8 cellular contexts compared by ENCODE assay signal in the genomic region with DNA sequence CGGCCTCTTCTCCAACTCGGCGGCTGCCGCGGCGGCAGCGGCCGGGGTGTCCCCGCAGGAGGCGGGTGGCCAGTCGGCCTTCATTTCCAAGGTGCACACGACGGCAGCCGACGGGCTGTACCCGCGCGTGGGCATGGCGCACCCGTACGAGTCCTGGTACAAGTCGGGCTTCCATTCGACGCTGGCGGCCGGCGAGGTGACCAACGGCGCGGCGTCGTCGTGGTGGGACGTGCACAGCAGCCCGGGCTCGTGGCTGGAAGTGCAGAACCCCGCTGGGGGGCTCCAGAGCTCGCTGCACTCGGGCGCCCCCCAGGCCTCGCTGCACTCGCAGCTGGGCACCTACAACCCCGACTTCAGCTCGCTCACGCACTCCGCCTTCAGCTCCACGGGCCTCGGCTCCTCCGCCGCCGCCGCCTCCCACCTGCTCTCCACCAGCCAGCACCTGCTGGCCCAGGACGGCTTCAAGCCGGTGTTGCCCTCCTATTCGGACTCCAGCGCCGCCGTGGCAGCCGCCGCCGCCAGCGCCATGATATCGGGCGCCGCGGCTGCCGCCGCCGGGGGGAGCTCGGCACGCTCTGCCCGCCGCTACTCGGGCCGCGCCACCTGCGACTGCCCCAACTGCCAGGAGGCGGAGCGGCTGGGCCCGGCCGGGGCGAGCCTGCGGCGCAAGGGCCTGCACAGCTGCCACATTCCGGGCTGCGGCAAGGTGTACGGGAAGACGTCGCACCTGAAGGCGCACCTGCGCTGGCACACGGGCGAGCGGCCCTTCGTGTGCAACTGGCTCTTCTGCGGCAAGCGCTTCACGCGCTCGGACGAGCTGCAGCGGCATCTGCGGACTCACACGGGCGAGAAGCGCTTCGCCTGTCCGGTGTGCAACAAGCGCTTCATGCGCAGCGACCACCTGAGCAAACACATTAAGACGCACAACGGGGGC. TPM values are rescaled to one million over a fixed set of nuclear protein-coding genes. Genes with fewer than 3 reads are reported as not detected.
DNase-seq lines count a peak whose midpoint lies in the region; ATAC-seq and TF ChIP-seq lines count a peak whose summit lies in the region.

No MANE protein-coding gene starts in this region.

- H3K27ac Mint-ChIP-seq in activated naive CD8-positive, alpha-beta T cell treated with anti-CD3 and anti-CD28 coated beads, Interleukin-2, amount 10 ng/mL, durations not matched to agents 7 days and 5 days, result no peak overlapping the region

- TF ChIP-seq POLR2A in transverse colon (IDR thresholded peaks at IDR 0.05), result no peak

- intact Hi-C loops in transverse colon (cut with DNase I; ENCODE audit: low total_unique reads), result no loop called here

- H3K4me1 ChIP-seq in transverse colon, result peaks cover 19 to 73% (median 52%) of the 10 kb centered on the region in 4 donors

- DNase-seq in GM06990 (ENCODE audit: extremely low read depth, insufficient read length) (peak; percentile 74), NCI-H526 treated with DMSO at 0.1 percent for 48 hours (lab: John Stamatoyannopoulos, UW) (peak; percentile 62), kidney epithelial cell (ENCODE audit: low read depth) (no peak), transverse colon (peak; percentile 64), anterior cingulate cortex (lab: John Stamatoyannopoulos, UW) (no peak)
- DNase-seq in activated naive CD8-positive, alpha-beta T cell treated with anti-CD3 and anti-CD28 coated beads, Interleukin-2, amount 10 ng/mL, durations not matched to agents 7 days and 5 days, result peak; percentile 71

- TF ChIP-seq EP300 in transverse colon (IDR thresholded peaks at IDR 0.05; ENCODE audit: low read depth), result no peak

- peak overlapping the region; percentile 53 for H3K4me3 Mint-ChIP-seq in activated naive CD8-positive, alpha-beta T cell treated with anti-CD3 and anti-CD28 coated beads, Interleukin-2, amount 10 ng/mL, durations not matched to agents 7 days and 5 days

- no peaks in the 10 kb centered on the region for H3K9me3 ChIP-seq in transverse colon

- WGBS in transverse colon (ENCODE audit: low coverage in 1 of 2), 2 donors, result 5% methylated on average over 35 of the region's 113 CpGs; no CpG with 5 or more reads in 1 of the 2 donors

- peaks cover 72% of the 10 kb centered on the region for H3K27me3 Mint-ChIP-seq in activated naive CD8-positive, alpha-beta T cell treated with anti-CD3 and anti-CD28 coated beads, Interleukin-2, amount 10 ng/mL, durations not matched to agents 7 days and 5 days

- no peak overlapping the region for H3K27ac ChIP-seq in transverse colon

- no peaks in the 10 kb centered on the region for H3K9me3 Mint-ChIP-seq in activated naive CD8-positive, alpha-beta T cell treated with anti-CD3 and anti-CD28 coated beads, Interleukin-2, amount 10 ng/mL, durations not matched to agents 7 days and 5 days

- H3K36me3 ChIP-seq in GM06990 (ENCODE audit: control insufficient read depth, insufficient read depth, low read length) (no peaks in the 10 kb centered on the region), kidney epithelial cell (ENCODE audit: control insufficient read depth, insufficient read depth, low read length) (no peaks in the 10 kb centered on the region), transverse colon (no peaks in the 10 kb centered on the region)

- peaks cover 38% of the 10 kb centered on the region for H3K4me1 Mint-ChIP-seq in activated naive CD8-positive, alpha-beta T cell treated with anti-CD3 and anti-CD28 coated beads, Interleukin-2, amount 10 ng/mL, durations not matched to agents 7 days and 5 days

- TF ChIP-seq CTCF in GM06990 (IDR thresholded peaks at IDR 0.05; ENCODE audit: insufficient read depth, low read length, poor library complexity, severe bottlenecking) (peak; percentile 40), kidney epithelial cell (IDR thresholded peaks at IDR 0.05; ENCODE audit: insufficient read depth, low read length, poor library complexity, severe bottlenecking) (no peak), transverse colon (IDR thresholded peaks at IDR 0.05) (peak in 2 of 5 experiments; percentile 18)

- peak; percentile 57 for ATAC-seq in HG02571 (IDR thresholded peaks at IDR 0.05; ENCODE audit: unreplicated experiment)
- peak; percentile 20 for ATAC-seq in activated naive CD8-positive, alpha-beta T cell treated with anti-CD3 and anti-CD28 coated beads, Interleukin-2, amount 10 ng/mL, durations not matched to agents 7 days and 5 days (ENCODE audit: low read depth)
- ATAC-seq in HG03108 (IDR thresholded peaks at IDR 0.05; ENCODE audit: unreplicated experiment), result no peak

- in situ Hi-C loops in transverse colon (cut with MboI; ENCODE audit: low pct_ligation_motif_present in 1 of 4, low pct_unique_long_range_greater_than_20kb in 1 of 4, low sequenced_read_pairs in 3 of 4), result loop anchor here (25.0 kb wide), 4 partner anchors 174 to 1324 kb away; no protein-coding TSS in a partner anchor

- POLR2A ChIA-PET in activated naive CD8-positive, alpha-beta T cell treated with anti-CD3 and anti-CD28 coated beads, Interleukin-2, amount 10 ng/mL, durations not matched to agents 7 days and 5 days (lab: Charles Lee), result no interaction called here

- peaks cover 1% of the 10 kb centered on the region for H3K36me3 Mint-ChIP-seq in activated naive CD8-positive, alpha-beta T cell treated with anti-CD3 and anti-CD28 coated beads, Interleukin-2, amount 10 ng/mL, durations not matched to agents 7 days and 5 days

- H3K4me3 ChIP-seq in GM06990 (replicated peaks; ENCODE audit: low read depth, low read length) (peak overlapping the region; percentile 58), kidney epithelial cell (ENCODE audit: low read depth, low read length) (peak overlapping the region; percentile 23), transverse colon (peak overlapping the region in 2 of 4 donors; percentile 28 to 38)

- H3K27me3 ChIP-seq in GM06990 (replicated peaks; ENCODE audit: control insufficient read depth, insufficient read depth, low read length), result peaks cover 2% of the 10 kb centered on the region; the same call in 1 of the 2 replicates
- peaks cover 88% of the 10 kb centered on the region for H3K27me3 ChIP-seq in kidney epithelial cell (ENCODE audit: control insufficient read depth, insufficient read depth, low read length)
- H3K27me3 ChIP-seq in transverse colon, result peaks cover 100% of the 10 kb centered on the region

RNA-seq across cellular contexts. Expression of a gene that starts 1.9 kb away (rescaled TPM):
- total RNA-seq in activated naive CD8-positive, alpha-beta T cell treated with anti-CD3 and anti-CD28 coated beads, Interleukin-2, amount 10 ng/mL, durations not matched to agents 7 days and 5 days, result not detected
- total RNA-seq in kidney epithelial cell, result not detected in 2 replicates
- total RNA-seq in transverse colon, result not detected

RNA-seq across cellular contexts. Expression of a gene that starts 58.9 kb away (rescaled TPM):
- 10 to 100 TPM; 17.5 to 19.6 TPM for total RNA-seq in activated naive CD8-positive, alpha-beta T cell treated with anti-CD3 and anti-CD28 coated beads, Interleukin-2, amount 10 ng/mL, durations not matched to agents 7 days and 5 days
- 20.6 and 23.9 TPM in 2 replicates for total RNA-seq in kidney epithelial cell
- total RNA-seq in transverse colon, result 10 to 100 TPM; 24.5 to 32.7 (median 30.2) TPM

Comparison
In these comparisons a context has a peak if more than half of its experiments do, and no peak if none do; other contexts are left out.
1. DNase-seq: peak in GM06990 (single experiment), NCI-H526 treated with DMSO at 0.1 percent for 48 hours (single experiment), activated naive CD8-positive, alpha-beta T cell treated with anti-CD3 and anti-CD28 coated beads, Interleukin-2, amount 10 ng/mL, durations not matched to agents 7 days and 5 days (single experiment) and transverse colon (single experiment); none in kidney epithelial cell (single experiment) and anterior cingulate cortex (0 of 58).